In genomic region chr9:9881692-9882091, GRCh38 we compare ENCODE assay signal across 14 cellular contexts.
DNase-seq lines count a peak whose midpoint lies in the region; TF ChIP-seq lines count a peak whose summit lies in the region.
"Had no signal": no experiment of that assay in that cellular context is flagged by ENCODE, and none has a peak within 500 bp of the region (broad histone marks: within the 10 kb centered on the region; RNA-seq: fewer than 3 reads in every experiment).

No MANE protein-coding gene starts in this region.

- H2BK5ac ChIP-seq in neuronal stem cell (ENCODE audit: low read length) = no peak overlapping the region

- no peak overlapping the region for H3K27ac ChIP-seq in neuronal stem cell (replicated peaks; ENCODE audit: low read length)
- H3K27ac ChIP-seq: GM23248 had no signal

- H3K79me1 ChIP-seq in neuronal stem cell (ENCODE audit: low read depth, low read length) = no peaks in the 10 kb centered on the region

- no peak overlapping the region for H3K9ac ChIP-seq in neuronal stem cell (ENCODE audit: low read depth, low read length, poor library complexity)
- H3K9ac ChIP-seq: GM23248 had no signal

- H3K4me2 ChIP-seq in neuronal stem cell (ENCODE audit: insufficient read depth, low read length, poor library complexity, severe bottlenecking) = no peak overlapping the region

- peak; percentile 8 for DNase-seq in NCI-H2171 treated with DMSO at 0.1 percent for 48 hours (lab: John Stamatoyannopoulos, UW)
- DNase-seq in NCI-H2171 (lab: John Stamatoyannopoulos, UW) = no peak
- DNase-seq in HPDE6-E6E7 (ENCODE audit: extremely low spot score) = peak; percentile 20
- DNase-seq in epithelial cell of esophagus (ENCODE audit: low read depth) = peak; percentile 76
- no peak for DNase-seq in neuronal stem cell (ENCODE audit: low spot score)
- no peak for DNase-seq in H4 (ENCODE audit: low spot score)
- no peak for DNase-seq in BE2C
- DNase-seq in GM10248 (ENCODE audit: extremely low spot score) = no peak
- DNase-seq: 8988T; C1 segment of cervical spinal cord; CD4-positive, alpha-beta memory T cell; DMS79; GM23248; H7 had no signal

- H3K27me3 ChIP-seq in neuronal stem cell (ENCODE audit: control insufficient read depth in 3 of 3, insufficient read depth in 3 of 3, low read depth in 1 of 3, low read length in 3 of 3) (no peaks in the 10 kb centered on the region), BE2C (no peaks in the 10 kb centered on the region)

- TF ChIP-seq CTCF in epithelial cell of esophagus (IDR thresholded peaks at IDR 0.05; ENCODE audit: insufficient read depth, low read depth, low read length, missing control alignments) (no peak), BE2C (IDR thresholded peaks at IDR 0.05; ENCODE audit: low read depth, low read length) (no peak), GM10248 (IDR thresholded peaks at IDR 0.05; ENCODE audit: control extremely low read depth, extremely low read depth, low read depth, missing control alignments) (no peak)

- POLR2A ChIA-PET in GM10248 (lab: Yijun Ruan, JAX) = no interaction called here

- H3K4me3 ChIP-seq in epithelial cell of esophagus (ENCODE audit: low read length) (no peak overlapping the region), neuronal stem cell (ENCODE audit: low read length in 2 of 2) (no peak overlapping the region), BE2C (ENCODE audit: low read depth, low read length) (no peak overlapping the region)
- H3K4me3 ChIP-seq: GM23248 had no signal

- no peaks in the 10 kb centered on the region for H3K4me1 ChIP-seq in neuronal stem cell (ENCODE audit: control insufficient read depth in 2 of 2, insufficient read depth in 1 of 2, low read depth in 1 of 2, low read length in 2 of 2)
- no peaks in the 10 kb centered on the region for H3K4me1 ChIP-seq in BE2C

- peak overlapping the region; percentile 37 for H2AFZ ChIP-seq in neuronal stem cell (ENCODE audit: low read length)
- H2AFZ ChIP-seq: GM23248 had no signal

- WGBS in neuronal stem cell (ENCODE audit: extremely low coverage in 2 of 2, insufficient read length in 2 of 2, insufficient replicate concordance in 1 of 2), 2 donors = no CpG with 5 or more reads among the region's 2 CpGs

- H3K14ac ChIP-seq in neuronal stem cell (ENCODE audit: low read length) = no peak overlapping the region

- no peak overlapping the region for H2BK12ac ChIP-seq in neuronal stem cell (ENCODE audit: low read length)

- no peak overlapping the region for H2BK120ac ChIP-seq in neuronal stem cell (ENCODE audit: low read depth, low read length)

- H4K91ac ChIP-seq in neuronal stem cell (ENCODE audit: low read depth, low read length, poor library complexity) = no peak overlapping the region

- no peak overlapping the region for H3K4ac ChIP-seq in neuronal stem cell (ENCODE audit: low read length)

- no peak overlapping the region for H2AK5ac ChIP-seq in neuronal stem cell (ENCODE audit: low read depth, low read length)

- H4K8ac ChIP-seq in neuronal stem cell (ENCODE audit: low read depth, low read length) = no peak overlapping the region

- no peak overlapping the region for H3K18ac ChIP-seq in neuronal stem cell (ENCODE audit: low read length)

- CTCF ChIA-PET in GM10248 (lab: Yijun Ruan, JAX) = interaction anchor here (0.9 to 1.5 kb wide), 3 partner anchors 12 to 28 kb away, joined by 3 to 4 read pairs (median 4); no protein-coding TSS in a partner anchor

- H3K23ac ChIP-seq in neuronal stem cell (ENCODE audit: low read depth, low read length, poor library complexity) = no peak overlapping the region

- H2BK15ac ChIP-seq in neuronal stem cell (ENCODE audit: low read length) = no peak overlapping the region

- H3K9me3 ChIP-seq in neuronal stem cell (replicated peaks in 1 of 2; ENCODE audit: control insufficient read depth in 2 of 2, insufficient read depth in 1 of 2, low read depth in 1 of 2, low read length in 2 of 2) (peaks cover 0 to 1% of the 10 kb centered on the region in 2 donors), BE2C (no peaks in the 10 kb centered on the region; the same call in 1 of the 2 replicates)

- H3K36me3 ChIP-seq in neuronal stem cell (replicated peaks in 1 of 2; ENCODE audit: control insufficient read depth in 2 of 2, insufficient read depth in 2 of 2, low read length in 2 of 2) (no peaks in the 10 kb centered on the region), BE2C (no peaks in the 10 kb centered on the region)

Comparison
In these comparisons a context has a peak if more than half of its experiments do, and no peak if none do; other contexts are left out.
1. DNase-seq: peak in NCI-H2171 treated with DMSO at 0.1 percent for 48 hours (single experiment), HPDE6-E6E7 (single experiment) and epithelial cell of esophagus (single experiment); none in NCI-H2171 (single experiment), neuronal stem cell (single experiment), H4 (single experiment), BE2C (single experiment) and GM10248 (single experiment).